Comparison of ENCODE assay signal across 9 cellular contexts in the genomic region with DNA sequence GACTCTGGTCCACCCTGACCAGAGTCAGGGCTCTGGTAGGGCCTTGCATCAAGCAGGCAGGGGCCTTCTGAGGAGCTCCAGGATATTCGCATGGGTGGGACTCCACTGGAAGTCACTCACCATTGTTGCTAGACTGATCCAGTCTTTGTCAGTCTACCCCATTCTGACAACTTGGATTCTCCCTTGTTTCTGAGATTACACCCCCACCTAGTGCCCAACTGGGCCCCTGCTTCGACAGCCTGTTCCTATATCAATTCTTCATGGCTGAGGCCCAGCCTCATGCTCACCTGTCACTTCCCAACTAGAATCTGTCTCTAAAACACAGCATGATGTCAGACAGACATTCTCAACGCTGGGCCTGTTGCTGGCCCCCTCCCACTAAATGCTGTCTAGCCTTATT. TPM values are rescaled to one million over a fixed set of nuclear protein-coding genes. Genes with fewer than 3 reads are reported as not detected.
DNase-seq lines count a peak whose midpoint lies in the region; ATAC-seq, FAIRE-seq and TF ChIP-seq lines count a peak whose summit lies in the region.
"Had no signal": no experiment of that assay in that cellular context is flagged by ENCODE, and none has a peak within 500 bp of the region (broad histone marks: within the 10 kb centered on the region; RNA-seq: fewer than 3 reads in every experiment).

No MANE protein-coding gene starts in this region.

- no TSS peak for BruUV-seq in endothelial cell of umbilical vein (replicated peaks; lab: Mats Ljungman, UMichigan)

- peak; percentile 53 to 80; a peak in 4 of 6 replicates for ATAC-seq in A549
- no peak for ATAC-seq in GM19463 (IDR thresholded peaks at IDR 0.05; ENCODE audit: unreplicated experiment)

- no peak overlapping the region for H3K4me2 ChIP-seq in A549
- H3K4me2 ChIP-seq in endothelial cell of umbilical vein (ENCODE audit: insufficient read depth, low read length): no peak overlapping the region

- TF ChIP-seq CTCF in A549 (IDR thresholded peaks at IDR 0.05): peak; percentile 30
- peak; percentile 52 for TF ChIP-seq CTCF in GM10248 (IDR thresholded peaks at IDR 0.05; ENCODE audit: control extremely low read depth, extremely low read depth, low read depth, missing control alignments)
- TF ChIP-seq CTCF in NB4 (IDR thresholded peaks at IDR 0.05; ENCODE audit: low read depth, low read length): peak; percentile 65
- TF ChIP-seq CTCF in endothelial cell of umbilical vein (IDR thresholded peaks at IDR 0.05; ENCODE audit: extremely low read depth in 1 of 2, insufficient read depth in 1 of 2, low read depth in 1 of 2, low read length in 2 of 2): peak in 1 of 2 donors; percentile 39
- TF ChIP-seq CTCF in thyroid gland (IDR thresholded peaks at IDR 0.05): no peak

- no peaks in the 10 kb centered on the region for H3K9me1 ChIP-seq in endothelial cell of umbilical vein (replicated peaks; ENCODE audit: control insufficient read depth, extremely low read depth, insufficient read depth, low read length)

- no peak overlapping the region for H3K9ac ChIP-seq in endothelial cell of umbilical vein (replicated peaks; ENCODE audit: extremely low read depth, insufficient read depth, low read length)

- intact Hi-C loops in endothelial cell of umbilical vein (cut with micrococcal nuclease): loop anchor here (1.0 to 10.0 kb wide), 4 partner anchors 103 to 373 kb away; partner anchors contain the start of genes MAP7 and PEX7
- intact Hi-C loops in thyroid gland (cut with DNase I): no loop called here

- H3K4me3 ChIP-seq in A549 (no peak overlapping the region), NB4 (ENCODE audit: low read depth, low read length) (no peak overlapping the region), endothelial cell of umbilical vein (replicated peaks in 1 of 3; ENCODE audit: insufficient read depth in 1 of 3, low read depth in 1 of 3, low read length in 3 of 3) (no peak overlapping the region), MG63 (no peak overlapping the region), thyroid gland (replicated peaks in 1 of 3) (no peak overlapping the region)

- no peak for TF ChIP-seq POLR2A in A549 (IDR thresholded peaks at IDR 0.05; ENCODE audit: low read length)
- no peak for TF ChIP-seq POLR2A in NB4 (IDR thresholded peaks at IDR 0.05; ENCODE audit: extremely low read depth, insufficient read length)
- TF ChIP-seq POLR2A in endothelial cell of umbilical vein (IDR thresholded peaks at IDR 0.05; ENCODE audit: low read depth, low read length): no peak
- TF ChIP-seq POLR2A in thyroid gland (IDR thresholded peaks at IDR 0.05): no peak

- no peaks in the 10 kb centered on the region for H3K36me3 ChIP-seq in endothelial cell of umbilical vein (ENCODE audit: control insufficient read depth in 2 of 2, extremely low read depth in 1 of 2, insufficient read depth in 2 of 2, low read length in 2 of 2)
- H3K36me3 ChIP-seq in MG63: no peaks in the 10 kb centered on the region
- no peaks in the 10 kb centered on the region for H3K36me3 ChIP-seq in thyroid gland

- no peaks in the 10 kb centered on the region for H3K4me1 ChIP-seq in A549
- peaks cover 5% of the 10 kb centered on the region for H3K4me1 ChIP-seq in endothelial cell of umbilical vein (ENCODE audit: control insufficient read depth, extremely low read depth, insufficient read depth, low read length)
- H3K4me1 ChIP-seq in thyroid gland: peaks cover 11 to 14% of the 10 kb centered on the region in 2 donors

- dilution Hi-C loops in endothelial cell of umbilical vein (cut with MboI; ENCODE audit: extremely low pct_ligation_motif_present, low sequenced_read_pairs): no loop called here

- H3K9me3 ChIP-seq in A549: no peaks in the 10 kb centered on the region
- no peaks in the 10 kb centered on the region for H3K9me3 ChIP-seq in endothelial cell of umbilical vein (replicated peaks; ENCODE audit: control insufficient read depth, insufficient read depth, low read length)
- H3K9me3 ChIP-seq in MG63: no peaks in the 10 kb centered on the region
- no peaks in the 10 kb centered on the region for H3K9me3 ChIP-seq in thyroid gland

- POLR2A ChIA-PET in A549 (lab: Yijun Ruan, JAX): no interaction called here
- POLR2A ChIA-PET in GM10248 (lab: Yijun Ruan, JAX): no interaction called here
- POLR2A ChIA-PET in endothelial cell of umbilical vein (lab: Charles Lee): no interaction called here

- TF ChIP-seq RAD21 in A549 (conservative IDR thresholded peaks at IDR 0.05 in 1 of 2, IDR thresholded peaks at IDR 0.05 in 1 of 2): peak; percentile 49 to 62

- FAIRE-seq in A549 (lab: Jason Lieb, UNC) (no peak), endothelial cell of umbilical vein (lab: Jason Lieb, UNC) (no peak)

- H3K27ac ChIP-seq in A549 (no peak overlapping the region), endothelial cell of umbilical vein (ENCODE audit: insufficient read depth, low read depth, low read length) (no peak overlapping the region), thyroid gland (no peak overlapping the region)
- H3K27ac ChIP-seq: epithelial cell of prostate had no signal

- H3K79me2 ChIP-seq in endothelial cell of umbilical vein (ENCODE audit: control insufficient read depth, insufficient read depth, low read length): no peaks in the 10 kb centered on the region

- H2AFZ ChIP-seq in endothelial cell of umbilical vein (ENCODE audit: low read depth, low read length): no peak overlapping the region

- H4K20me1 ChIP-seq in endothelial cell of umbilical vein (replicated peaks; ENCODE audit: control insufficient read depth, extremely low read depth, insufficient read depth, low read length): no peaks in the 10 kb centered on the region

- 31% methylated on average over 3 of the region's 3 CpGs for WGBS in A549 (ENCODE audit: missing lambda C conversion rate)
- WGBS in thyroid gland, 2 donors: 80 to 86% methylated on average over 3 of the region's 3 CpGs

- CTCF ChIA-PET in A549 (lab: Yijun Ruan, JAX) (interaction anchor here (0.6 to 1.6 kb wide), 3 partner anchors 8 to 135 kb away, joined by 3 to 6 read pairs (median 4); partner anchors contain the start of gene MAP3K5), GM10248 (lab: Yijun Ruan, JAX) (interaction anchor here (0.9 to 1.8 kb wide), 4 partner anchors 100 to 283 kb away, joined by 3 to 10 read pairs (median 3); partner anchors contain the start of gene MAP3K5), endothelial cell of umbilical vein (lab: Charles Lee) (interaction anchor here (1.2 to 3.1 kb wide), 2 partner anchors 11 to 135 kb away, joined by 3 to 10 read pairs; partner anchors contain the start of gene MAP3K5)

- H3K27me3 ChIP-seq in endothelial cell of umbilical vein (ENCODE audit: control insufficient read depth in 2 of 2, insufficient read depth in 2 of 2, low read length in 2 of 2) (peaks cover 18 to 32% of the 10 kb centered on the region in 2 experiments), MG63 (peaks cover 3% of the 10 kb centered on the region; the same call in 1 of the 2 replicates), thyroid gland (peaks cover 7% of the 10 kb centered on the region)

- TF ChIP-seq EP300 in A549 (IDR thresholded peaks at IDR 0.05): no peak

- DNase-seq in A549 (ENCODE audit: low read depth in 1 of 2, low spot score in 1 of 2): peak; percentile 29 to 32
- DNase-seq in GM10248 (ENCODE audit: extremely low spot score): peak; percentile 48
- DNase-seq in NB4 (ENCODE audit: low read depth): peak; percentile 59
- DNase-seq in endothelial cell of umbilical vein (ENCODE audit: low read depth, low spot score): peak; percentile 17
- no peak for DNase-seq in MG63
- DNase-seq in GOT3 (lab: John Stamatoyannopoulos, UW): no peak
- DNase-seq in thyroid gland: no peak

TF ChIP-seq in A549, 52 proteins besides CTCF, POLR2A, EP300 and RAD21:
- TF ChIP-seq BHLHE40 (IDR thresholded peaks at IDR 0.05; ENCODE audit: low read depth, low read length): no peak
- TF ChIP-seq ZC3H11A (IDR thresholded peaks at IDR 0.05): no peak
- no peak for TF ChIP-seq HOXB13 (CRISPR knock-in tag; IDR thresholded peaks at IDR 0.05; ENCODE audit: low read depth)
- 0 out of 3 replicates have a peak, but pooled peaks have one; percentile 14 for TF ChIP-seq SMC3 (IDR thresholded peaks at IDR 0.05)

TF ChIP-seq in endothelial cell of umbilical vein, 7 proteins besides CTCF, POLR2A, EP300 and RAD21:
- TF ChIP-seq, protein P1, sequence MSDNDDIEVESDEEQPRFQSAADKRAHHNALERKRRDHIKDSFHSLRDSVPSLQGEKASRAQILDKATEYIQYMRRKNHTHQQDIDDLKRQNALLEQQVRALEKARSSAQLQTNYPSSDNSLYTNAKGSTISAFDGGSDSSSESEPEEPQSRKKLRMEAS (IDR thresholded peaks at IDR 0.05; ENCODE audit: insufficient read depth, insufficient read length): no peak
- TF ChIP-seq POLR2AphosphoS5 (IDR thresholded peaks at IDR 0.05; ENCODE audit: insufficient read depth, low read depth, low read length): no peak
- no peak for TF ChIP-seq FOS (IDR thresholded peaks at IDR 0.05; ENCODE audit: borderline replicate concordance, insufficient read depth, low read length)
- TF ChIP-seq GATA2 (IDR thresholded peaks at IDR 0.05; ENCODE audit: insufficient read depth, insufficient read length, low read depth, low read length): no peak
- no peak for TF ChIP-seq JUN (IDR thresholded peaks at IDR 0.05; ENCODE audit: borderline replicate concordance, insufficient read depth, insufficient read length, low read depth)
- TF ChIP-seq EZH2 (IDR thresholded peaks at IDR 0.05; ENCODE audit: borderline replicate concordance, low read depth, low read length, severe bottlenecking): no peak
- no peak for TF ChIP-seq MYC (IDR thresholded peaks at IDR 0.05; ENCODE audit: low read depth, low read length)

RNA-seq across cellular contexts. Expression of gene SLC35D3, which starts 5.2 kb away (rescaled TPM):
- polyA plus RNA-seq in A549 (2011; rRNA removed) (not detected in 2 replicates), A549 (2017; fragmentation: RNase III; extraction: RNeasy Plus Mini Kit Qiagen cat#74134 plus additional on column Dnase treatment) (not detected in 3 replicates), endothelial cell of umbilical vein (not detected in 2 replicates)
- polyA plus RNA-seq in A549 (2012; cell fraction: cytosol; rRNA removed): 0.03 TPM in 2 replicates
- polyA plus RNA-seq in A549 (2012; cell fraction: nucleus; rRNA removed): 0.04 and 0.10 TPM in 2 replicates
- polyA minus RNA-seq in A549 (2011; rRNA and poly(A)+ RNA removed): not detected in 2 replicates
- total RNA-seq in endothelial cell of umbilical vein (not detected in 2 replicates), thyroid gland (not detected)
- polyA plus RNA-seq in endothelial cell of umbilical vein (2011; cell fraction: cytosol; rRNA removed): not detected in 2 replicates
- polyA plus RNA-seq in endothelial cell of umbilical vein (2011; cell fraction: nucleus; rRNA removed): not detected in 2 replicates
- polyA plus RNA-seq in endothelial cell of umbilical vein (2012): not detected in 2 replicates
- polyA minus RNA-seq in endothelial cell of umbilical vein: not detected in 2 replicates
- not detected for polyA minus RNA-seq in endothelial cell of umbilical vein (2011; cell fraction: cytosol; rRNA and poly(A)+ RNA removed)
- polyA minus RNA-seq in endothelial cell of umbilical vein (2011; cell fraction: nucleus; rRNA and poly(A)+ RNA removed): not detected in 2 replicates
- not detected in 2 replicates for total RNA-seq in MG63 (2014; rRNA removed; shearing (Covaris generic); ENCODE audit: low replicate concordance)

Comparison
In these comparisons a context has a peak if more than half of its experiments do, and no peak if none do; other contexts are left out.
1. DNase-seq: peak in A549 (2 of 2), GM10248 (single experiment), NB4 (single experiment) and endothelial cell of umbilical vein (single experiment); none in MG63 (single experiment), GOT3 (single experiment) and thyroid gland (0 of 2).
2. CTCF ChIP-seq: peak in A549 (single experiment), GM10248 (single experiment) and NB4 (single experiment); none in thyroid gland (0 of 6).